Comparison of ENCODE assay signal across 11 cellular contexts in genomic region chr5:61675015-61675692, GRCh38.
DNase-seq lines count a peak whose midpoint lies in the region; ATAC-seq and TF ChIP-seq lines count a peak whose summit lies in the region.
"Had no signal": no experiment of that assay in that cellular context is flagged by ENCODE, and none has a peak within 500 bp of the region (broad histone marks: within the 10 kb centered on the region; RNA-seq: fewer than 3 reads in every experiment).

No MANE protein-coding gene starts in this region.

- H3K36me3 ChIP-seq in vagina, result no peaks in the 10 kb centered on the region

- TF ChIP-seq CTCF in AG10803 (conservative IDR thresholded peaks at IDR 0.05; ENCODE audit: low read length), result 0 out of 2 replicates have a peak, but pooled peaks have one; percentile 8
- peak in 43 of 56 donors; percentile 8 to 63 (median 37) for TF ChIP-seq CTCF in dorsolateral prefrontal cortex (IDR thresholded peaks at IDR 0.05 in 54 of 56, conservative IDR thresholded peaks at IDR 0.05 in 2 of 56; ENCODE audit: low read depth in 1 of 56, partially characterized antibody in 56 of 56)
- no peak for TF ChIP-seq CTCF in vagina (IDR thresholded peaks at IDR 0.05)

- TF ChIP-seq POLR2A in vagina (IDR thresholded peaks at IDR 0.05), result no peak

- no peak for DNase-seq in AG10803 (ENCODE audit: low read depth)
- peak; percentile 4 for DNase-seq in M059J (ENCODE audit: low read depth)
- DNase-seq in dorsolateral prefrontal cortex, result peak in 7 of 10 donors; percentile 10 to 73 (median 46)
- peak; percentile 74 for DNase-seq in midbrain (lab: John Stamatoyannopoulos, UW)
- DNase-seq in vagina (ENCODE audit: extremely low spot score in 2 of 2), result no peak
- no peak for DNase-seq in activated T-cell treated with anti-CD3 and anti-CD28 coated beads, Interleukin-2, amount 50 U/mL, for 48 hours
- no peak for DNase-seq in D341Med (ENCODE audit: low spot score)
- DNase-seq: NCI-H226, T-helper 17 cell had no signal

- ATAC-seq in GM21526 (IDR thresholded peaks at IDR 0.05; ENCODE audit: low FRiP score, unreplicated experiment), result no peak
- ATAC-seq: GM12878, T-helper 17 cell had no signal

- H3K9me3 ChIP-seq in vagina, result no peaks in the 10 kb centered on the region

- H3K27ac ChIP-seq in dorsolateral prefrontal cortex, result peak overlapping the region in 57 of 59 donors; percentile 3 to 90 (median 81)
- no peak overlapping the region for H3K27ac ChIP-seq in vagina

- no peaks in the 10 kb centered on the region for H3K27me3 ChIP-seq in dorsolateral prefrontal cortex
- no peaks in the 10 kb centered on the region for H3K27me3 ChIP-seq in vagina

- no peak overlapping the region for H3K4me3 ChIP-seq in AG10803 (ENCODE audit: low read length)
- H3K4me3 ChIP-seq in dorsolateral prefrontal cortex, result peak overlapping the region in 5 of 59 donors; percentile 3 to 17 (median 9)
- H3K4me3 ChIP-seq in vagina, result no peak overlapping the region
- H3K4me3 ChIP-seq: GM12878 had no signal

- intact Hi-C loops in dorsolateral prefrontal cortex (cut with DNase I) (loop anchor here in 1 of 2 donors (5.0 kb wide), 1 partner anchor 57 kb away; no protein-coding TSS in a partner anchor), vagina (cut with DNase I) (no loop called here)

- no peaks in the 10 kb centered on the region for H3K4me1 ChIP-seq in vagina

Comparison
In these comparisons a context has a peak if more than half of its experiments do, and no peak if none do; other contexts are left out.
1. DNase-seq: peak in M059J (single experiment), dorsolateral prefrontal cortex (7 of 10) and midbrain (single experiment); none in AG10803 (single experiment), vagina (0 of 2), activated T-cell treated with anti-CD3 and anti-CD28 coated beads, Interleukin-2, amount 50 U/mL, for 48 hours (0 of 2) and D341Med (single experiment).
2. CTCF ChIP-seq: peak in AG10803 (single experiment) and dorsolateral prefrontal cortex (43 of 56); none in vagina (0 of 3).